1 cellular context compared by ENCODE assay signal in the genomic region with DNA sequence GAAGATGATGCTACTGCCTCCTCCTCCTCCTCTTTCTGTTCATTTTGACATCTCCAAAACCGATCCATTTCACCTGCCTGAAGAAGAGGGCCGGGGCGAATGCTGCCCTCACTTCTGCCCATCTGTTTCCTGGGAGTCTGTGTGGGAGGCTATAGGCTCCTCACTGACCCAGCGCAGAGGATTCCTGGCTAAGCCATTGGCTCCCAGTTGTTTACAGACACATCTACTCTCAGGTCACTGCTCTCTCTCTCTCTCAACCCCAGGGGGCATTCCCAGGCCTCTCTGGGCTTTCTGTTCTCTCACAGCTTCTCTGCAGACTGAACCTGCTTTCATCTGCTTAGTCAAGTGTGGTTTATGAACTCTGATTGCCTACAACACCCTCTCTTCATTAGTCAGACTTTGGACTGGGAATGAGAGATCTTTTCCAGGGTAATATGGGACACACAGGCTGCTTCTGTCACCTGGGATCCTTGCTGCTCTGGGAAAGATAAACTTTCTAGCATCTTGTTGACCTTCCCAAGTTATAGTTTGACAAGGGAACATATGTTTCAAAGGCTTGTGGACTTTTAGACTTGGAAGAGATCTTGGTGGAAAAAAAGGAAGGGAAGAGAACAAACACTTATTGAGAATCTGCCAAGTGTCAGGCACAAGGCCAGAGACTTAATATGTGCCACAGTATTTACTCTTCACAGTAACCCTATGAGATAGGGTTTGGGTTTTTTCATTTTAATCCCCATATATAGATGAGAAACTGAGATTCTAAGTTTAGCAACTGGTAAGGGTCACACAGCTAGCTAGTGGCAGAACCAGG.
TF ChIP-seq lines count a peak whose summit lies in the region.

No MANE protein-coding gene starts in this region.

TF ChIP-seq in GM12878, 131 proteins besides CTCF, POLR2A, EP300 and RAD21 (continued from another document and continues in another):
- TF ChIP-seq, protein P1, sequence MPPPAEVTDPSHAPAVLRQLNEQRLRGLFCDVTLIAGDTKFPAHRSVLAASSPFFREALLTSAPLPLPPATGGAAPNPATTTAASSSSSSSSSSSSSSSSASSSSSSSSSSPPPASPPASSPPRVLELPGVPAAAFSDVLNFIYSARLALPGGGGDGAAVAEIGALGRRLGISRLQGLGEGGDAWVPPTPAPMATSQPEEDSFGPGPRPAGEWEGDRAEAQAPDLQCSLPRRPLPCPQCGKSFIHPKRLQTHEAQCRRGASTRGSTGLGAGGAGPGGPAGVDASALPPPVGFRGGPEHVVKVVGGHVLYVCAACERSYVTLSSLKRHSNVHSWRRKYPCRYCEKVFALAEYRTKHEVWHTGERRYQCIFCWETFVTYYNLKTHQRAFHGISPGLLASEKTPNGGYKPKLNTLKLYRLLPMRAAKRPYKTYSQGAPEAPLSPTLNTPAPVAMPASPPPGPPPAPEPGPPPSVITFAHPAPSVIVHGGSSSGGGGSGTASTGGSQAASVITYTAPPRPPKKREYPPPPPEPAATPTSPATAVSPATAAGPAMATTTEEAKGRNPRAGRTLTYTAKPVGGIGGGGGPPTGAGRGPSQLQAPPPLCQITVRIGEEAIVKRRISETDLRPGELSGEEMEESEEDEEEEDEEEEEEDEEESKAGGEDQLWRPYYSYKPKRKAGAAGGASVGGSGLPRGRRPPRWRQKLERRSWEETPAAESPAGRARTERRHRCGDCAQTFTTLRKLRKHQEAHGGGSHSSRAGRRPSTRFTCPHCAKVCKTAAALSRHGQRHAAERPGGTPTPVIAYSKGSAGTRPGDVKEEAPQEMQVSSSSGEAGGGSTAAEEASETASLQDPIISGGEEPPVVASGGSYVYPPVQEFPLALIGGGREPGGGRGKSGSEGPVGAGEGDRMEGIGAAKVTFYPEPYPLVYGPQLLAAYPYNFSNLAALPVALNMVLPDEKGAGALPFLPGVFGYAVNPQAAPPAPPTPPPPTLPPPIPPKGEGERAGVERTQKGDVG (CRISPR knock-in tag; IDR thresholded peaks at IDR 0.05): no peak
- TF ChIP-seq, protein P2, sequence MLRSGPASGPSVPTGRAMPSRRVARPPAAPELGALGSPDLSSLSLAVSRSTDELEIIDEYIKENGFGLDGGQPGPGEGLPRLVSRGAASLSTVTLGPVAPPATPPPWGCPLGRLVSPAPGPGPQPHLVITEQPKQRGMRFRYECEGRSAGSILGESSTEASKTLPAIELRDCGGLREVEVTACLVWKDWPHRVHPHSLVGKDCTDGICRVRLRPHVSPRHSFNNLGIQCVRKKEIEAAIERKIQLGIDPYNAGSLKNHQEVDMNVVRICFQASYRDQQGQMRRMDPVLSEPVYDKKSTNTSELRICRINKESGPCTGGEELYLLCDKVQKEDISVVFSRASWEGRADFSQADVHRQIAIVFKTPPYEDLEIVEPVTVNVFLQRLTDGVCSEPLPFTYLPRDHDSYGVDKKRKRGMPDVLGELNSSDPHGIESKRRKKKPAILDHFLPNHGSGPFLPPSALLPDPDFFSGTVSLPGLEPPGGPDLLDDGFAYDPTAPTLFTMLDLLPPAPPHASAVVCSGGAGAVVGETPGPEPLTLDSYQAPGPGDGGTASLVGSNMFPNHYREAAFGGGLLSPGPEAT (IDR thresholded peaks at IDR 0.05; ENCODE audit: low read depth): peak; percentile 92
- no peak for TF ChIP-seq HDAC2 (IDR thresholded peaks at IDR 0.05)
- 0 out of 2 replicates have a peak, but pooled peaks have one; percentile 61 for TF ChIP-seq MXI1 (IDR thresholded peaks at IDR 0.05; ENCODE audit: low read depth, low read length)
- no peak for TF ChIP-seq SREBF1 (IDR thresholded peaks at IDR 0.05; ENCODE audit: low read length)
- TF ChIP-seq CHD4 (IDR thresholded peaks at IDR 0.05): 0 out of 2 replicates have a peak, but pooled peaks have one; percentile 80
- TF ChIP-seq MEF2A (IDR thresholded peaks at IDR 0.05; ENCODE audit: insufficient read depth, low read depth, low read length): peak; percentile 70
- TF ChIP-seq ESRRA (IDR thresholded peaks at IDR 0.05; ENCODE audit: low read length): 0 out of 2 replicates have a peak, but pooled peaks have one; percentile 46
- peak; percentile 57 for TF ChIP-seq NR2C1 (IDR thresholded peaks at IDR 0.05)
- TF ChIP-seq, protein P3, sequence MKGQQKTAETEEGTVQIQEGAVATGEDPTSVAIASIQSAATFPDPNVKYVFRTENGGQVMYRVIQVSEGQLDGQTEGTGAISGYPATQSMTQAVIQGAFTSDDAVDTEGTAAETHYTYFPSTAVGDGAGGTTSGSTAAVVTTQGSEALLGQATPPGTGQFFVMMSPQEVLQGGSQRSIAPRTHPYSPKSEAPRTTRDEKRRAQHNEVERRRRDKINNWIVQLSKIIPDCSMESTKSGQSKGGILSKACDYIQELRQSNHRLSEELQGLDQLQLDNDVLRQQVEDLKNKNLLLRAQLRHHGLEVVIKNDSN (IDR thresholded peaks at IDR 0.05; ENCODE audit: borderline replicate concordance, extremely low read length, insufficient read depth, low read depth, low read length): no peak
- TF ChIP-seq RELA (IDR thresholded peaks at IDR 0.05; ENCODE audit: borderline replicate concordance, partially characterized antibody): no peak
- TF ChIP-seq SUZ12 (IDR thresholded peaks at IDR 0.05; ENCODE audit: unreplicated experiment): no peak
- TF ChIP-seq, protein P4, sequence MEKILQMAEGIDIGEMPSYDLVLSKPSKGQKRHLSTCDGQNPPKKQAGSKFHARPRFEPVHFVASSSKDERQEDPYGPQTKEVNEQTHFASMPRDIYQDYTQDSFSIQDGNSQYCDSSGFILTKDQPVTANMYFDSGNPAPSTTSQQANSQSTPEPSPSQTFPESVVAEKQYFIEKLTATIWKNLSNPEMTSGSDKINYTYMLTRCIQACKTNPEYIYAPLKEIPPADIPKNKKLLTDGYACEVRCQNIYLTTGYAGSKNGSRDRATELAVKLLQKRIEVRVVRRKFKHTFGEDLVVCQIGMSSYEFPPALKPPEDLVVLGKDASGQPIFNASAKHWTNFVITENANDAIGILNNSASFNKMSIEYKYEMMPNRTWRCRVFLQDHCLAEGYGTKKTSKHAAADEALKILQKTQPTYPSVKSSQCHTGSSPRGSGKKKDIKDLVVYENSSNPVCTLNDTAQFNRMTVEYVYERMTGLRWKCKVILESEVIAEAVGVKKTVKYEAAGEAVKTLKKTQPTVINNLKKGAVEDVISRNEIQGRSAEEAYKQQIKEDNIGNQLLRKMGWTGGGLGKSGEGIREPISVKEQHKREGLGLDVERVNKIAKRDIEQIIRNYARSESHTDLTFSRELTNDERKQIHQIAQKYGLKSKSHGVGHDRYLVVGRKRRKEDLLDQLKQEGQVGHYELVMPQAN (conservative IDR thresholded peaks at IDR 0.05): no peak
- peak; percentile 67; the same call in 1 of the 2 replicates for TF ChIP-seq CBX5 (IDR thresholded peaks at IDR 0.05; ENCODE audit: low read depth)
- 0 out of 2 replicates have a peak, but pooled peaks have one; percentile 51 for TF ChIP-seq HDGF (IDR thresholded peaks at IDR 0.05)
- TF ChIP-seq RCOR1 (conservative IDR thresholded peaks at IDR 0.05; ENCODE audit: low read depth, low read length): 0 out of 2 replicates have a peak, but pooled peaks have one; percentile 42
- TF ChIP-seq, protein P5, sequence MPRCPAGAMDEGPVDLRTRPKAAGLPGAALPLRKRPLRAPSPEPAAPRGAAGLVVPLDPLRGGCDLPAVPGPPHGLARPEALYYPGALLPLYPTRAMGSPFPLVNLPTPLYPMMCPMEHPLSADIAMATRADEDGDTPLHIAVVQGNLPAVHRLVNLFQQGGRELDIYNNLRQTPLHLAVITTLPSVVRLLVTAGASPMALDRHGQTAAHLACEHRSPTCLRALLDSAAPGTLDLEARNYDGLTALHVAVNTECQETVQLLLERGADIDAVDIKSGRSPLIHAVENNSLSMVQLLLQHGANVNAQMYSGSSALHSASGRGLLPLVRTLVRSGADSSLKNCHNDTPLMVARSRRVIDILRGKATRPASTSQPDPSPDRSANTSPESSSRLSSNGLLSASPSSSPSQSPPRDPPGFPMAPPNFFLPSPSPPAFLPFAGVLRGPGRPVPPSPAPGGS (IDR thresholded peaks at IDR 0.05; ENCODE audit: borderline replicate concordance, insufficient read depth, low read depth, low read length, poor library complexity, severe bottlenecking): peak; percentile 98
- TF ChIP-seq, protein P6, sequence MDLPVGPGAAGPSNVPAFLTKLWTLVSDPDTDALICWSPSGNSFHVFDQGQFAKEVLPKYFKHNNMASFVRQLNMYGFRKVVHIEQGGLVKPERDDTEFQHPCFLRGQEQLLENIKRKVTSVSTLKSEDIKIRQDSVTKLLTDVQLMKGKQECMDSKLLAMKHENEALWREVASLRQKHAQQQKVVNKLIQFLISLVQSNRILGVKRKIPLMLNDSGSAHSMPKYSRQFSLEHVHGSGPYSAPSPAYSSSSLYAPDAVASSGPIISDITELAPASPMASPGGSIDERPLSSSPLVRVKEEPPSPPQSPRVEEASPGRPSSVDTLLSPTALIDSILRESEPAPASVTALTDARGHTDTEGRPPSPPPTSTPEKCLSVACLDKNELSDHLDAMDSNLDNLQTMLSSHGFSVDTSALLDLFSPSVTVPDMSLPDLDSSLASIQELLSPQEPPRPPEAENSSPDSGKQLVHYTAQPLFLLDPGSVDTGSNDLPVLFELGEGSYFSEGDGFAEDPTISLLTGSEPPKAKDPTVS (IDR thresholded peaks at IDR 0.05; ENCODE audit: low read depth, low read length): no peak
- no peak for TF ChIP-seq STAT3 (IDR thresholded peaks at IDR 0.05; ENCODE audit: low read depth, low read length)
- no peak; the same call in 1 of the 2 replicates for TF ChIP-seq ZNF207 (IDR thresholded peaks at IDR 0.05; ENCODE audit: borderline replicate concordance)
- TF ChIP-seq, protein P7, sequence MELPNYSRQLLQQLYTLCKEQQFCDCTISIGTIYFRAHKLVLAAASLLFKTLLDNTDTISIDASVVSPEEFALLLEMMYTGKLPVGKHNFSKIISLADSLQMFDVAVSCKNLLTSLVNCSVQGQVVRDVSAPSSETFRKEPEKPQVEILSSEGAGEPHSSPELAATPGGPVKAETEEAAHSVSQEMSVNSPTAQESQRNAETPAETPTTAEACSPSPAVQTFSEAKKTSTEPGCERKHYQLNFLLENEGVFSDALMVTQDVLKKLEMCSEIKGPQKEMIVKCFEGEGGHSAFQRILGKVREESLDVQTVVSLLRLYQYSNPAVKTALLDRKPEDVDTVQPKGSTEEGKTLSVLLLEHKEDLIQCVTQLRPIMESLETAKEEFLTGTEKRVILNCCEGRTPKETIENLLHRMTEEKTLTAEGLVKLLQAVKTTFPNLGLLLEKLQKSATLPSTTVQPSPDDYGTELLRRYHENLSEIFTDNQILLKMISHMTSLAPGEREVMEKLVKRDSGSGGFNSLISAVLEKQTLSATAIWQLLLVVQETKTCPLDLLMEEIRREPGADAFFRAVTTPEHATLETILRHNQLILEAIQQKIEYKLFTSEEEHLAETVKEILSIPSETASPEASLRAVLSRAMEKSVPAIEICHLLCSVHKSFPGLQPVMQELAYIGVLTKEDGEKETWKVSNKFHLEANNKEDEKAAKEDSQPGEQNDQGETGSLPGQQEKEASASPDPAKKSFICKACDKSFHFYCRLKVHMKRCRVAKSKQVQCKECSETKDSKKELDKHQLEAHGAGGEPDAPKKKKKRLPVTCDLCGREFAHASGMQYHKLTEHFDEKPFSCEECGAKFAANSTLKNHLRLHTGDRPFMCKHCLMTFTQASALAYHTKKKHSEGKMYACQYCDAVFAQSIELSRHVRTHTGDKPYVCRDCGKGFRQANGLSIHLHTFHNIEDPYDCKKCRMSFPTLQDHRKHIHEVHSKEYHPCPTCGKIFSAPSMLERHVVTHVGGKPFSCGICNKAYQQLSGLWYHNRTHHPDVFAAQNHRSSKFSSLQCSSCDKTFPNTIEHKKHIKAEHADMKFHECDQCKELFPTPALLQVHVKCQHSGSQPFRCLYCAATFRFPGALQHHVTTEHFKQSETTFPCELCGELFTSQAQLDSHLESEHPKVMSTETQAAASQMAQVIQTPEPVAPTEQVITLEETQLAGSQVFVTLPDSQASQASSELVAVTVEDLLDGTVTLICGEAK (IDR thresholded peaks at IDR 0.05; ENCODE audit: borderline replicate concordance): no peak
- peak; percentile 78 for TF ChIP-seq TBL1XR1 (IDR thresholded peaks at IDR 0.05; ENCODE audit: low read depth, low read length)
- no peak for TF ChIP-seq LARP7 (IDR thresholded peaks at IDR 0.05)
- no peak for TF ChIP-seq SREBF2 (IDR thresholded peaks at IDR 0.05; ENCODE audit: low read length)
- TF ChIP-seq POLR2AphosphoS5 (IDR thresholded peaks at IDR 0.05; ENCODE audit: low read length): peak; percentile 30; the same call in 1 of the 2 replicates
- peak; percentile 27; the same call in 1 of the 2 replicates for TF ChIP-seq ZBED1 (IDR thresholded peaks at IDR 0.05; ENCODE audit: borderline replicate concordance)
- TF ChIP-seq GATAD2B (conservative IDR thresholded peaks at IDR 0.05; ENCODE audit: low read depth): peak; percentile 96
- TF ChIP-seq SIN3A (IDR thresholded peaks at IDR 0.05; ENCODE audit: low read depth, low read length): 0 out of 2 replicates have a peak, but pooled peaks have one; percentile 3
- TF ChIP-seq, protein P8, sequence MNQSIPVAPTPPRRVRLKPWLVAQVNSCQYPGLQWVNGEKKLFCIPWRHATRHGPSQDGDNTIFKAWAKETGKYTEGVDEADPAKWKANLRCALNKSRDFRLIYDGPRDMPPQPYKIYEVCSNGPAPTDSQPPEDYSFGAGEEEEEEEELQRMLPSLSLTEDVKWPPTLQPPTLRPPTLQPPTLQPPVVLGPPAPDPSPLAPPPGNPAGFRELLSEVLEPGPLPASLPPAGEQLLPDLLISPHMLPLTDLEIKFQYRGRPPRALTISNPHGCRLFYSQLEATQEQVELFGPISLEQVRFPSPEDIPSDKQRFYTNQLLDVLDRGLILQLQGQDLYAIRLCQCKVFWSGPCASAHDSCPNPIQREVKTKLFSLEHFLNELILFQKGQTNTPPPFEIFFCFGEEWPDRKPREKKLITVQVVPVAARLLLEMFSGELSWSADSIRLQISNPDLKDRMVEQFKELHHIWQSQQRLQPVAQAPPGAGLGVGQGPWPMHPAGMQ (IDR thresholded peaks at IDR 0.05; ENCODE audit: borderline replicate concordance): no peak
- no peak for TF ChIP-seq ZNF274 (IDR thresholded peaks at IDR 0.05; ENCODE audit: insufficient read depth, insufficient read length)
- peak; percentile 70; the same call in 1 of the 2 replicates for TF ChIP-seq TAF1 (IDR thresholded peaks at IDR 0.05; ENCODE audit: borderline replicate concordance, low read depth, low read length)
- TF ChIP-seq, protein P9, sequence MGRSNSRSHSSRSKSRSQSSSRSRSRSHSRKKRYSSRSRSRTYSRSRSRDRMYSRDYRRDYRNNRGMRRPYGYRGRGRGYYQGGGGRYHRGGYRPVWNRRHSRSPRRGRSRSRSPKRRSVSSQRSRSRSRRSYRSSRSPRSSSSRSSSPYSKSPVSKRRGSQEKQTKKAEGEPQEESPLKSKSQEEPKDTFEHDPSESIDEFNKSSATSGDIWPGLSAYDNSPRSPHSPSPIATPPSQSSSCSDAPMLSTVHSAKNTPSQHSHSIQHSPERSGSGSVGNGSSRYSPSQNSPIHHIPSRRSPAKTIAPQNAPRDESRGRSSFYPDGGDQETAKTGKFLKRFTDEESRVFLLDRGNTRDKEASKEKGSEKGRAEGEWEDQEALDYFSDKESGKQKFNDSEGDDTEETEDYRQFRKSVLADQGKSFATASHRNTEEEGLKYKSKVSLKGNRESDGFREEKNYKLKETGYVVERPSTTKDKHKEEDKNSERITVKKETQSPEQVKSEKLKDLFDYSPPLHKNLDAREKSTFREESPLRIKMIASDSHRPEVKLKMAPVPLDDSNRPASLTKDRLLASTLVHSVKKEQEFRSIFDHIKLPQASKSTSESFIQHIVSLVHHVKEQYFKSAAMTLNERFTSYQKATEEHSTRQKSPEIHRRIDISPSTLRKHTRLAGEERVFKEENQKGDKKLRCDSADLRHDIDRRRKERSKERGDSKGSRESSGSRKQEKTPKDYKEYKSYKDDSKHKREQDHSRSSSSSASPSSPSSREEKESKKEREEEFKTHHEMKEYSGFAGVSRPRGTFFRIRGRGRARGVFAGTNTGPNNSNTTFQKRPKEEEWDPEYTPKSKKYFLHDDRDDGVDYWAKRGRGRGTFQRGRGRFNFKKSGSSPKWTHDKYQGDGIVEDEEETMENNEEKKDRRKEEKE (IDR thresholded peaks at IDR 0.05): no peak
